In genomic region chr1:15038232-15039016, GRCh38 we compare ENCODE assay signal across 1 cellular context.
A peak's percentile ranks its signal among the peaks of the same experiment; 100 is the strongest.
TF ChIP-seq lines count a peak whose summit lies in the region.

No MANE protein-coding gene starts in this region.

TF ChIP-seq in HepG2, 621 proteins besides CTCF, POLR2A, EP300 and RAD21 (continued from another document):
- TF ChIP-seq ZFP36 (IDR thresholded peaks at IDR 0.05; ENCODE audit: borderline replicate concordance, low read depth, low read length, partially characterized antibody) (peak; percentile 80), ZMYM3 (CRISPR knock-in tag; IDR thresholded peaks at IDR 0.05) (peak; percentile 86), TAF1 (CRISPR knock-in tag; IDR thresholded peaks at IDR 0.05) (no peak), KDM1A (CRISPR knock-in tag; IDR thresholded peaks at IDR 0.05) (peak; percentile 66), ZNF33A (CRISPR knock-in tag; IDR thresholded peaks at IDR 0.05; ENCODE audit: borderline replicate concordance) (no peak), RNF2 (conservative IDR thresholded peaks at IDR 0.05; ENCODE audit: low read depth) (no peak), CEBPB (IDR thresholded peaks at IDR 0.05; ENCODE audit: borderline replicate concordance, low read depth, low read length) (peak; percentile 74), ZNF644 (CRISPR knock-in tag; IDR thresholded peaks at IDR 0.05; ENCODE audit: low read depth) (no peak), ZNF280D (CRISPR knock-in tag; IDR thresholded peaks at IDR 0.05) (0 out of 2 replicates have a peak, but pooled peaks have one; percentile 38), EHMT2 (IDR thresholded peaks at IDR 0.05; ENCODE audit: borderline replicate concordance, low read depth, low read length) (no peak)
